Comparison of ENCODE assay signal across 24 cellular contexts in genomic region chr6:76438768-76439167, GRCh38.
"Had no signal": no experiment of that assay in that cellular context is flagged by ENCODE, and none has a peak within 500 bp of the region (broad histone marks: within the 10 kb centered on the region; RNA-seq: fewer than 3 reads in every experiment).

No MANE protein-coding gene starts in this region.

- DNase-seq: occipital lobe; ovary; posterior cingulate gyrus; psoas muscle; right cardiac atrium; right lobe of liver; sigmoid colon; small intestine; stimulated activated CD4-positive, alpha-beta T cell treated with anti-CD3 and anti-CD28 coated beads, Interleukin-15, amount 100 ng/mL, for 24 hours; stimulated activated CD4-positive, alpha-beta T cell treated with anti-CD3 and anti-CD28 coated beads, Interleukin-2, amount 100 ng/mL, for 24 hours; stimulated activated CD4-positive, alpha-beta T cell treated with anti-CD3 and anti-CD28 coated beads, Interleukin-2, amount 100 ng/mL, for 48 hours; stimulated activated CD4-positive, alpha-beta T cell treated with anti-CD3 and anti-CD28 coated beads, Interleukin-4, amount 100 ng/mL, for 24 hours; stimulated activated naive B cell treated with anti-CD40 and anti-IgM and Interleukin-4, amounts not matched to agents 10 μg/mL and 1 μg/mL and 100 μg/mL, for 72 hours; stimulated activated naive CD4-positive, alpha-beta T cell treated with Interleukin-2 at 50 U/mL for 16 hours; stomach; thyroid gland; upper lobe of left lung had no signal

- H3K9ac ChIP-seq: neural progenitor cell, parathyroid adenoma had no signal

- ATAC-seq: psoas muscle; right cardiac atrium; right lobe of liver; stimulated activated effector memory CD8-positive, alpha-beta T cell treated with anti-CD3 and anti-CD28 coated beads, Interleukin-12 subunit alpha, Interleukin-12 subunit beta, amount 100 ng/mL, for 72 hours; stimulated activated naive B cell treated with anti-CD40 and anti-IgM and Interleukin-4, amounts not matched to agents 10 μg/mL and 1 μg/mL and 100 μg/mL, for 72 hours had no signal

- H3K4me3 ChIP-seq: neural progenitor cell, ovary, psoas muscle, right lobe of liver, sigmoid colon, stomach, thoracic aorta, thyroid gland, tibial nerve, upper lobe of left lung, vagina had no signal

- H3K36me3 ChIP-seq: neural progenitor cell, ovary, right lobe of liver, sigmoid colon, stomach, thoracic aorta, thyroid gland, tibial nerve, upper lobe of left lung, vagina had no signal

- FAIRE-seq: small intestine, urothelium cell line had no signal

- H3K4me1 ChIP-seq: parathyroid adenoma, psoas muscle, right lobe of liver, sigmoid colon, stomach, thyroid gland, tibial nerve, upper lobe of left lung, vagina had no signal

- H3K9me3 ChIP-seq: ovary, psoas muscle, right lobe of liver, sigmoid colon, stomach, thoracic aorta, thyroid gland, tibial nerve, upper lobe of left lung, vagina had no signal

- H3K27me3 ChIP-seq: neural progenitor cell, ovary, right lobe of liver, sigmoid colon, stomach, thyroid gland, tibial nerve, upper lobe of left lung, vagina had no signal

- H3K4me2 ChIP-seq: neural progenitor cell had no signal

- H3K27ac ChIP-seq: neural progenitor cell, ovary, parathyroid adenoma, right lobe of liver, sigmoid colon, stomach, thoracic aorta, thyroid gland, tibial nerve, upper lobe of left lung, vagina had no signal

- H2AFZ ChIP-seq: neural progenitor cell, parathyroid adenoma had no signal

- H3K79me2 ChIP-seq: parathyroid adenoma had no signal
